ENCODE assay signal across 8 cellular contexts in genomic region chr1:28580706-28581530, GRCh38. TPM values are rescaled to one million over a fixed set of nuclear protein-coding genes. Genes with fewer than 3 reads are reported as not detected.
A peak's percentile ranks its signal among the peaks of the same experiment; 100 is the strongest.
DNase-seq lines count a peak whose midpoint lies in the region; ATAC-seq, FAIRE-seq and TF ChIP-seq lines count a peak whose summit lies in the region.

No MANE protein-coding gene starts in this region.

- no peak for FAIRE-seq in HTR-8/SVneo (lab: Jason Lieb, UNC)
- no peak for FAIRE-seq in keratinocyte (lab: Jason Lieb, UNC)

- H3K4me3 ChIP-seq in keratinocyte (ENCODE audit: control insufficient read depth in 2 of 3, extremely low read depth in 1 of 3, insufficient read depth in 2 of 3, low read depth in 1 of 3, low read length in 3 of 3) = peak overlapping the region; percentile 76 to 88 (median 84)

- DNase-seq in Caki2 (ENCODE audit: low read depth) (peak; percentile 38), HTR-8/SVneo (ENCODE audit: insufficient read length, low spot score) (peak; percentile 53), SW480 (ENCODE audit: low spot score) (peak; percentile 68), keratinocyte (ENCODE audit: low read depth, low spot score) (peak; percentile 79), mesenteric fat pad (ENCODE audit: low spot score) (no peak)
- DNase-seq in stimulated activated CD4-positive, alpha-beta T cell treated with anti-CD3 and anti-CD28 coated beads, Interleukin-1b, Interleukin-23, amount 100 ng/mL, for 4 hours (ENCODE audit: low read depth in 2 of 2) = peak; percentile 44 to 53

- peaks cover 11% of the 10 kb centered on the region for H3K27me3 Mint-ChIP-seq in brain

- TF ChIP-seq CTCF in brain (conservative IDR thresholded peaks at IDR 0.05) (peak in 1 of 2 experiments; percentile 39), keratinocyte (optimal IDR thresholded peaks at IDR 0.05 in 1 of 3, IDR thresholded peaks at IDR 0.05 in 1 of 3, conservative IDR thresholded peaks at IDR 0.05 in 1 of 3; ENCODE audit: extremely low read depth in 1 of 3, insufficient read depth in 2 of 3, low read length in 3 of 3) (peak in 1 of 3 experiments; percentile 20)

- no peak overlapping the region for H2AFZ ChIP-seq in keratinocyte (ENCODE audit: control insufficient read depth, low read length)

- H3K9me1 ChIP-seq in keratinocyte (ENCODE audit: control insufficient read depth, extremely low read depth, insufficient read depth, low read length) = peaks cover 6% of the 10 kb centered on the region

- H3K27ac ChIP-seq in keratinocyte (ENCODE audit: control insufficient read depth, insufficient read depth, low read length) = peak overlapping the region; percentile 84

- H4K20me1 ChIP-seq in keratinocyte (ENCODE audit: control insufficient read depth, extremely low read depth, insufficient read depth, low read length) = peaks cover 27% of the 10 kb centered on the region

- H3K4me1 ChIP-seq in keratinocyte (ENCODE audit: control insufficient read depth, extremely low read depth, insufficient read depth, low read length) = peaks cover 24% of the 10 kb centered on the region

- H3K27ac Mint-ChIP-seq in brain = peak overlapping the region; percentile 69 to 96 (median 94)

- H3K79me2 ChIP-seq in keratinocyte (ENCODE audit: control insufficient read depth, insufficient read depth, low read length) = peaks cover 29% of the 10 kb centered on the region

- no peaks in the 10 kb centered on the region for H3K9me3 ChIP-seq in keratinocyte (ENCODE audit: control insufficient read depth, low read depth, low read length)

- peak overlapping the region; percentile 99 for H3K4me2 ChIP-seq in keratinocyte (ENCODE audit: control insufficient read depth, extremely low read depth, insufficient read depth, low read depth, low read length)

- peak; percentile 36 for ATAC-seq in GM19395 (IDR thresholded peaks at IDR 0.05; ENCODE audit: unreplicated experiment)

- dilution Hi-C loops in keratinocyte (cut with MboI; ENCODE audit: extremely low pct_ligation_motif_present, low sequenced_read_pairs) = no loop called here

- H3K9ac ChIP-seq in keratinocyte (ENCODE audit: control insufficient read depth, extremely low read depth, insufficient read depth, low read length) = peak overlapping the region; percentile 85

- H3K36me3 Mint-ChIP-seq in brain = peaks cover 43% of the 10 kb centered on the region

- in situ Hi-C loops in Caki2 (cut with HindIII; ENCODE audit: low pct_unique_long_range_greater_than_20kb, low sequenced_read_pairs) = no loop called here

- no peaks in the 10 kb centered on the region for H3K27me3 ChIP-seq in keratinocyte (ENCODE audit: control insufficient read depth, extremely low read depth, insufficient read depth, low read length)

- no peaks in the 10 kb centered on the region for H3K9me3 Mint-ChIP-seq in brain

- H3K4me1 Mint-ChIP-seq in brain = peaks cover 34% of the 10 kb centered on the region

- peaks cover 21 to 32% of the 10 kb centered on the region in 2 experiments for H3K36me3 ChIP-seq in keratinocyte (ENCODE audit: control insufficient read depth in 2 of 2, extremely low read depth in 1 of 2, insufficient read depth in 2 of 2, low read length in 2 of 2)

- H3K4me3 Mint-ChIP-seq in brain = peak overlapping the region; percentile 88 to 96 (median 95)

RNA-seq across cellular contexts. Expression of gene RAB42, which starts 11.1 kb away (rescaled TPM):
- not detected in 2 replicates for total RNA-seq in Caki2 (2014; rRNA removed; shearing (Covaris generic); ENCODE audit: low replicate concordance)
- polyA plus RNA-seq in brain (ENCODE audit: insufficient read depth, low read depth, low replicate concordance) = 0.97 TPM
- polyA plus RNA-seq in keratinocyte = 0.05 to 0.27 TPM (median 0.17 TPM) in 3 replicates
- polyA plus RNA-seq in keratinocyte (2011; ENCODE audit: low read depth) = not detected
- polyA plus RNA-seq in keratinocyte (2011; cell fraction: cytosol; rRNA removed) = 0.09 and 0.12 TPM in 2 replicates
- polyA plus RNA-seq in keratinocyte (2011; cell fraction: nucleus; rRNA removed) = 0.15 TPM in 1 of 2 replicates, not detected in the other
- 0.08 and 0.09 TPM in 2 replicates for polyA plus RNA-seq in keratinocyte (2012; ENCODE audit: low replicate concordance)
- polyA minus RNA-seq in keratinocyte = 0.16 to 0.30 TPM in 2 of 3 replicates, not detected in the other
- polyA minus RNA-seq in keratinocyte (2011; cell fraction: cytosol; rRNA and poly(A)+ RNA removed) = not detected
- 0.42 TPM in 1 of 2 replicates, not detected in the other for polyA minus RNA-seq in keratinocyte (2011; cell fraction: nucleus; rRNA and poly(A)+ RNA removed)
- total RNA-seq in mesenteric fat pad = 10.2 TPM

RNA-seq across cellular contexts. Expression of gene TRNAU1AP, which starts 28.0 kb away (rescaled TPM):
- total RNA-seq in Caki2 (2014; rRNA removed; shearing (Covaris generic); ENCODE audit: low replicate concordance) = 15.3 and 22.7 TPM in 2 replicates
- 39.2 TPM for polyA plus RNA-seq in brain (ENCODE audit: insufficient read depth, low read depth, low replicate concordance)
- 28.9 to 43.5 TPM (median 40.4 TPM) in 3 replicates for polyA plus RNA-seq in keratinocyte
- 20.9 TPM for polyA plus RNA-seq in keratinocyte (2011; ENCODE audit: low read depth)
- polyA plus RNA-seq in keratinocyte (2011; cell fraction: cytosol; rRNA removed) = 23.1 and 27.7 TPM in 2 replicates
- 33.8 and 34.5 TPM in 2 replicates for polyA plus RNA-seq in keratinocyte (2011; cell fraction: nucleus; rRNA removed)
- 25.7 and 31.9 TPM in 2 replicates for polyA plus RNA-seq in keratinocyte (2012; ENCODE audit: low replicate concordance)
- polyA minus RNA-seq in keratinocyte = 10.1 to 19.9 TPM (median 11.8 TPM) in 3 replicates
- polyA minus RNA-seq in keratinocyte (2011; cell fraction: cytosol; rRNA and poly(A)+ RNA removed) = 5.6 TPM
- 8.3 and 10.3 TPM in 2 replicates for polyA minus RNA-seq in keratinocyte (2011; cell fraction: nucleus; rRNA and poly(A)+ RNA removed)
- total RNA-seq in mesenteric fat pad = 25.1 TPM

Comparison
In these comparisons a context has a peak if more than half of its experiments do, and no peak if none do; other contexts are left out.
1. RNA of gene RAB42, which starts 11.1 kb away (total RNA-seq): 10.2 TPM in mesenteric fat pad (single experiment); not detected in Caki2; every median in the first group is over 10 times any median in the second.